Comparison of ENCODE assay signal across 8 cellular contexts in genomic region chr18:24726727-24727539, GRCh38.
A peak's percentile ranks its signal among the peaks of the same experiment; 100 is the strongest.
DNase-seq lines count a peak whose midpoint lies in the region; ATAC-seq and TF ChIP-seq lines count a peak whose summit lies in the region.

No MANE protein-coding gene starts in this region.

- no peak overlapping the region for H3K27ac Mint-ChIP-seq in T-helper 2 cell treated with Interferon-gamma antibody and Interleukin-4, amounts not matched to agents 5 μg/mL and 100 μg/mL, for 36 hours

- H2AFZ ChIP-seq in ACC112 (ENCODE audit: low read length, unreplicated experiment): peak overlapping the region; percentile 97

- no peaks in the 10 kb centered on the region for H3K36me3 Mint-ChIP-seq in T-helper 2 cell treated with Interferon-gamma antibody and Interleukin-4, amounts not matched to agents 5 μg/mL and 100 μg/mL, for 36 hours (ENCODE audit: low read depth)

- no peak overlapping the region for H3K4me3 Mint-ChIP-seq in T-helper 2 cell treated with Interferon-gamma antibody and Interleukin-4, amounts not matched to agents 5 μg/mL and 100 μg/mL, for 36 hours

- H3K27ac ChIP-seq in ACC112 (ENCODE audit: low read depth, low read length) (no peak overlapping the region), brain microvascular endothelial cell (no peak overlapping the region)

- peak; percentile 43 for ATAC-seq in GM18907 (IDR thresholded peaks at IDR 0.05; ENCODE audit: unreplicated experiment)

- in situ Hi-C loops in brain microvascular endothelial cell (cut with HindIII; ENCODE audit: low pct_ligation_motif_present, low sequenced_read_pairs): no loop called here

- H3K79me2 ChIP-seq in ACC112 (ENCODE audit: control insufficient read depth, insufficient read depth, low read length, unreplicated experiment): no peaks in the 10 kb centered on the region

- no peaks in the 10 kb centered on the region for H3K4me1 Mint-ChIP-seq in T-helper 2 cell treated with Interferon-gamma antibody and Interleukin-4, amounts not matched to agents 5 μg/mL and 100 μg/mL, for 36 hours (ENCODE audit: low read depth)

- H3K36me3 ChIP-seq in ACC112 (ENCODE audit: insufficient read depth, low read length): no peaks in the 10 kb centered on the region
- no peaks in the 10 kb centered on the region for H3K36me3 ChIP-seq in brain microvascular endothelial cell (replicated peaks)

- no peaks in the 10 kb centered on the region for H3K4me1 ChIP-seq in ACC112 (ENCODE audit: control insufficient read depth, insufficient read depth, low read length, unreplicated experiment)

- peak; percentile 23 to 44 for DNase-seq in NCI-H187 (lab: John Stamatoyannopoulos, UW)
- peak; percentile 22 for DNase-seq in T-helper 2 cell treated with Interferon-gamma antibody and Interleukin-4, amounts not matched to agents 5 μg/mL and 100 μg/mL, for 36 hours (ENCODE audit: low spot score)
- peak; percentile 57 for DNase-seq in brain microvascular endothelial cell
- DNase-seq in inferior parietal cortex (ENCODE audit: extremely low spot score): peak; percentile 91
- peak; percentile 34 for DNase-seq in stimulated activated CD4-positive, alpha-beta T cell treated with anti-CD3 and anti-CD28 coated beads, Interleukin-12 subunit alpha, Interleukin-12 subunit beta, amount 100 ng/mL, for 4 hours
- no peak for DNase-seq in mesenteric fat pad (ENCODE audit: low spot score)

- H3K27me3 ChIP-seq in ACC112 (ENCODE audit: insufficient read depth, low read length) (peaks cover 60% of the 10 kb centered on the region), brain microvascular endothelial cell (replicated peaks) (no peaks in the 10 kb centered on the region)

- TF ChIP-seq CTCF in brain microvascular endothelial cell (IDR thresholded peaks at IDR 0.05; ENCODE audit: low read depth, low read length, missing control alignments): peak; percentile 89

- H3K4me3 ChIP-seq in ACC112 (ENCODE audit: low read depth, low read length) (peak overlapping the region; percentile 71), brain microvascular endothelial cell (ENCODE audit: low read depth, low read length) (no peak overlapping the region)

- no peaks in the 10 kb centered on the region for H3K9me3 Mint-ChIP-seq in T-helper 2 cell treated with Interferon-gamma antibody and Interleukin-4, amounts not matched to agents 5 μg/mL and 100 μg/mL, for 36 hours

- H3K27me3 Mint-ChIP-seq in T-helper 2 cell treated with Interferon-gamma antibody and Interleukin-4, amounts not matched to agents 5 μg/mL and 100 μg/mL, for 36 hours (ENCODE audit: low read depth): peaks cover 3% of the 10 kb centered on the region
